ENCODE assay signal across 15 cellular contexts in genomic region chr2:158599609-158600008, GRCh38.
DNase-seq lines count a peak whose midpoint lies in the region; ATAC-seq and TF ChIP-seq lines count a peak whose summit lies in the region.
"Had no signal": no experiment of that assay in that cellular context is flagged by ENCODE, and none has a peak within 500 bp of the region (broad histone marks: within the 10 kb centered on the region; RNA-seq: fewer than 3 reads in every experiment).

No MANE protein-coding gene starts in this region.

- H3K4me3 Mint-ChIP-seq in endodermal cell (no peak overlapping the region), endothelial cell (ENCODE audit: unreplicated experiment) (no peak overlapping the region)
- no peak overlapping the region for H3K4me3 Mint-ChIP-seq in activated naive CD8-positive, alpha-beta T cell treated with anti-CD3 and anti-CD28 coated beads, Interleukin-2, amount 50 U/mL, for 24 hours
- no peak overlapping the region for H3K4me3 Mint-ChIP-seq in stimulated activated naive B cell treated with anti-CD40 and anti-IgM and Interleukin-4, amounts not matched to agents 10 μg/mL and 1 μg/mL and 100 μg/mL, for 72 hours
- H3K4me3 Mint-ChIP-seq: naive B cell had no signal

- no peak overlapping the region for H2AFZ ChIP-seq in mesenchymal stem cell (ENCODE audit: low read depth, low read length)

- H3K23ac ChIP-seq in mesenchymal stem cell (ENCODE audit: low read length in 2 of 2): no peak overlapping the region

- peak overlapping the region in 1 of 2 experiments; percentile 43 for H3K18ac ChIP-seq in mesenchymal stem cell (ENCODE audit: low read depth in 1 of 2, low read length in 2 of 2)

- no peak overlapping the region for H4K91ac ChIP-seq in mesenchymal stem cell (ENCODE audit: low read length)

- H3K27ac ChIP-seq in endodermal cell (ENCODE audit: low read depth, low read length) (no peak overlapping the region), mesenchymal stem cell (ENCODE audit: low read length, poor library complexity, severe bottlenecking) (peak overlapping the region; percentile 54)
- H3K27ac ChIP-seq: ovary, sigmoid colon, vagina had no signal

- no peaks in the 10 kb centered on the region for H3K9me3 ChIP-seq in endodermal cell (ENCODE audit: control insufficient read depth, low read length)
- H3K9me3 ChIP-seq in mesenchymal stem cell (ENCODE audit: control insufficient read depth, low read length): no peaks in the 10 kb centered on the region
- H3K9me3 ChIP-seq: ovary, sigmoid colon, vagina had no signal

- no peak overlapping the region for H2BK15ac ChIP-seq in mesenchymal stem cell (ENCODE audit: low read depth, poor library complexity, severe bottlenecking)

- peak overlapping the region; percentile 41 for H4K8ac ChIP-seq in mesenchymal stem cell (ENCODE audit: low read length)

- H3K27ac Mint-ChIP-seq in endodermal cell (no peak overlapping the region), endothelial cell (ENCODE audit: unreplicated experiment) (no peak overlapping the region)
- H3K27ac Mint-ChIP-seq in activated naive CD8-positive, alpha-beta T cell treated with anti-CD3 and anti-CD28 coated beads, Interleukin-2, amount 50 U/mL, for 24 hours: no peak overlapping the region
- H3K27ac Mint-ChIP-seq in stimulated activated naive B cell treated with anti-CD40 and anti-IgM and Interleukin-4, amounts not matched to agents 10 μg/mL and 1 μg/mL and 100 μg/mL, for 72 hours: no peak overlapping the region

- H3K9ac ChIP-seq in endodermal cell (ENCODE audit: extremely low read depth, low read length, poor library complexity, severe bottlenecking) (no peak overlapping the region), mesenchymal stem cell (ENCODE audit: low read length) (peak overlapping the region; percentile 63)

- no peak for ATAC-seq in activated naive CD8-positive, alpha-beta T cell treated with anti-CD3 and anti-CD28 coated beads, Interleukin-2, amount 50 U/mL, for 24 hours
- ATAC-seq in stimulated activated naive B cell treated with anti-CD40 and anti-IgM and Interleukin-4, amounts not matched to agents 10 μg/mL and 1 μg/mL and 100 μg/mL, for 72 hours (replicated peaks): no peak

- no peak overlapping the region for H3K4ac ChIP-seq in mesenchymal stem cell (ENCODE audit: low read depth in 1 of 2, low read length in 2 of 2)

- peaks cover under 1% of the 10 kb centered on the region for H3K36me3 ChIP-seq in endodermal cell (ENCODE audit: control insufficient read depth, insufficient read depth, low read length)
- H3K36me3 ChIP-seq in mesenchymal stem cell (ENCODE audit: control insufficient read depth in 1 of 2, insufficient read depth in 2 of 2, low read depth in 1 of 2, low read length in 2 of 2): peaks cover 0 to 10% of the 10 kb centered on the region in 2 experiments
- H3K36me3 ChIP-seq: ovary, sigmoid colon, vagina had no signal

- H3K27me3 Mint-ChIP-seq in endodermal cell (ENCODE audit: insufficient read depth): no peaks in the 10 kb centered on the region
- H3K27me3 Mint-ChIP-seq in activated naive CD8-positive, alpha-beta T cell treated with anti-CD3 and anti-CD28 coated beads, Interleukin-2, amount 50 U/mL, for 24 hours: no peaks in the 10 kb centered on the region
- no peaks in the 10 kb centered on the region for H3K27me3 Mint-ChIP-seq in stimulated activated naive B cell treated with anti-CD40 and anti-IgM and Interleukin-4, amounts not matched to agents 10 μg/mL and 1 μg/mL and 100 μg/mL, for 72 hours
- H3K27me3 Mint-ChIP-seq in endothelial cell (ENCODE audit: unreplicated experiment): no peaks in the 10 kb centered on the region
- H3K27me3 Mint-ChIP-seq: naive B cell had no signal

- H3K4me1 Mint-ChIP-seq in endodermal cell (peaks cover 9% of the 10 kb centered on the region), endothelial cell (ENCODE audit: unreplicated experiment) (peaks cover 11% of the 10 kb centered on the region)
- no peaks in the 10 kb centered on the region for H3K4me1 Mint-ChIP-seq in activated naive CD8-positive, alpha-beta T cell treated with anti-CD3 and anti-CD28 coated beads, Interleukin-2, amount 50 U/mL, for 24 hours
- H3K4me1 Mint-ChIP-seq in stimulated activated naive B cell treated with anti-CD40 and anti-IgM and Interleukin-4, amounts not matched to agents 10 μg/mL and 1 μg/mL and 100 μg/mL, for 72 hours: no peaks in the 10 kb centered on the region
- H3K4me1 Mint-ChIP-seq: naive B cell had no signal

- no peaks in the 10 kb centered on the region for H3K27me3 ChIP-seq in endodermal cell (ENCODE audit: control insufficient read depth, insufficient read depth, low read length, poor library complexity, severe bottlenecking)
- no peaks in the 10 kb centered on the region for H3K27me3 ChIP-seq in mesenchymal stem cell (ENCODE audit: control insufficient read depth in 1 of 2, insufficient read depth in 1 of 2, low read length in 2 of 2)
- H3K27me3 ChIP-seq: ovary, sigmoid colon, vagina had no signal

- H3K36me3 Mint-ChIP-seq in endodermal cell (ENCODE audit: low read depth) (peaks cover 2% of the 10 kb centered on the region), endothelial cell (ENCODE audit: low read depth, unreplicated experiment) (no peaks in the 10 kb centered on the region)
- no peaks in the 10 kb centered on the region for H3K36me3 Mint-ChIP-seq in activated naive CD8-positive, alpha-beta T cell treated with anti-CD3 and anti-CD28 coated beads, Interleukin-2, amount 50 U/mL, for 24 hours (ENCODE audit: low read depth)
- peaks cover 0 to 3% of the 10 kb centered on the region in 2 donors for H3K36me3 Mint-ChIP-seq in stimulated activated naive B cell treated with anti-CD40 and anti-IgM and Interleukin-4, amounts not matched to agents 10 μg/mL and 1 μg/mL and 100 μg/mL, for 72 hours
- H3K36me3 Mint-ChIP-seq: naive B cell had no signal

- peaks cover 17% of the 10 kb centered on the region for H3K79me1 ChIP-seq in mesenchymal stem cell (replicated peaks; ENCODE audit: low read length, poor library complexity, severe bottlenecking)

- peak overlapping the region; percentile 96 for H2AK5ac ChIP-seq in mesenchymal stem cell (ENCODE audit: low read length, severe bottlenecking)

- TF ChIP-seq CTCF in endodermal cell (conservative IDR thresholded peaks at IDR 0.05) (peak; percentile 10), endothelial cell (IDR thresholded peaks at IDR 0.05; ENCODE audit: unreplicated experiment) (no peak)

- H3K4me2 ChIP-seq in mesenchymal stem cell (ENCODE audit: low read length, poor library complexity, severe bottlenecking): no peak overlapping the region

- no peak overlapping the region for H3K4me3 ChIP-seq in endodermal cell (ENCODE audit: low read length)
- H3K4me3 ChIP-seq in mesenchymal stem cell (ENCODE audit: insufficient read depth in 1 of 2, low read depth in 1 of 2, low read length in 2 of 2): peak overlapping the region in 1 of 2 experiments; percentile 31
- H3K4me3 ChIP-seq: ovary, sigmoid colon, vagina had no signal

- H3K14ac ChIP-seq in mesenchymal stem cell (ENCODE audit: low read length in 2 of 2): no peak overlapping the region

- DNase-seq in EL: peak; percentile 29
- peak; percentile 4 for DNase-seq in M059J (ENCODE audit: low read depth)
- no peak for DNase-seq in endodermal cell
- no peak for DNase-seq in mesenchymal stem cell
- no peak for DNase-seq in activated naive CD8-positive, alpha-beta T cell treated with anti-CD3 and anti-CD28 coated beads, Interleukin-2, amount 50 U/mL, for 24 hours
- no peak for DNase-seq in stimulated activated naive B cell treated with anti-CD40 and anti-IgM and Interleukin-4, amounts not matched to agents 10 μg/mL and 1 μg/mL and 100 μg/mL, for 72 hours
- DNase-seq in endothelial cell (ENCODE audit: low spot score): no peak
- no peak for DNase-seq in stimulated activated CD4-positive, alpha-beta T cell treated with anti-CD3 and anti-CD28 coated beads, Interleukin-1b, Interleukin-23, amount 100 ng/mL, for 48 hours
- DNase-seq: activated gamma-delta T cell, KBM-7, naive B cell, NCI-H1048, sigmoid colon had no signal

- H2BK5ac ChIP-seq in mesenchymal stem cell (ENCODE audit: low read depth, low read length, poor library complexity, severe bottlenecking): no peak overlapping the region

- peak overlapping the region in 1 of 2 experiments; percentile 63 for H2BK12ac ChIP-seq in mesenchymal stem cell (ENCODE audit: low read length in 2 of 2)

- no peak overlapping the region for H2BK120ac ChIP-seq in mesenchymal stem cell (ENCODE audit: low read depth, low read length)

- H3K9me3 Mint-ChIP-seq in endodermal cell (no peaks in the 10 kb centered on the region), endothelial cell (ENCODE audit: unreplicated experiment) (no peaks in the 10 kb centered on the region)
- H3K9me3 Mint-ChIP-seq in activated naive CD8-positive, alpha-beta T cell treated with anti-CD3 and anti-CD28 coated beads, Interleukin-2, amount 50 U/mL, for 24 hours: no peaks in the 10 kb centered on the region
- H3K9me3 Mint-ChIP-seq in stimulated activated naive B cell treated with anti-CD40 and anti-IgM and Interleukin-4, amounts not matched to agents 10 μg/mL and 1 μg/mL and 100 μg/mL, for 72 hours: no peaks in the 10 kb centered on the region
- H3K9me3 Mint-ChIP-seq: naive B cell had no signal

- no peaks in the 10 kb centered on the region for H3K4me1 ChIP-seq in endodermal cell (ENCODE audit: control insufficient read depth, insufficient read depth, low read length)
- peaks cover 4% of the 10 kb centered on the region for H3K4me1 ChIP-seq in mesenchymal stem cell (ENCODE audit: control insufficient read depth, insufficient read depth, low read depth, low read length)

Comparison
In these comparisons a context has a peak if more than half of its experiments do, and no peak if none do; other contexts are left out.
1. DNase-seq: peak in EL (single experiment) and M059J (single experiment); none in endodermal cell (single experiment), mesenchymal stem cell (single experiment), activated naive CD8-positive, alpha-beta T cell treated with anti-CD3 and anti-CD28 coated beads, Interleukin-2, amount 50 U/mL, for 24 hours (single experiment), stimulated activated naive B cell treated with anti-CD40 and anti-IgM and Interleukin-4, amounts not matched to agents 10 μg/mL and 1 μg/mL and 100 μg/mL, for 72 hours (single experiment), endothelial cell (single experiment) and stimulated activated CD4-positive, alpha-beta T cell treated with anti-CD3 and anti-CD28 coated beads, Interleukin-1b, Interleukin-23, amount 100 ng/mL, for 48 hours (single experiment).